9 cellular contexts compared by ENCODE assay signal in the genomic region with DNA sequence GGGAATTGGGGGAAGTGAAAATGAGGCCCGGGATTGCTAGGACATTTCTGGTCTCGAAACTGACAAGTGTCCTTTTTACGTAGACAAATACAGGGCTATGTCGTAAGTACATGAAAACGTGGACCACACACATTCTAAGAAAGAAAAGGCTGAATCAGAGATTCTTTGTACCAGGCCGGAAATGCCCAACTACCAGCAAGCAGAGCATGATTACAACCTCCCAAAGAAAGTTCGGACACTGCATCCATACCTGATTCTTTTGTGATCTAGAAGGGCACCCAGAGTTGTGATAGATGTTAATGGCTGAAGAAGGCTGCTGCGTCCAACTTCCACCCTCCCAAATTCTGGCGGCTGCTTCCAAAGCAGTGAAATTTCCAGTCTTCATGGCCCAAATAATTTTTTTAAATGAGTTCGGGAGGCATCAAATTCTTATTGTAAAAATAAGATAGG. TPM values are rescaled to one million over a fixed set of nuclear protein-coding genes. Genes with fewer than 3 reads are reported as not detected.
DNase-seq lines count a peak whose midpoint lies in the region; TF ChIP-seq lines count a peak whose summit lies in the region.
"Had no signal": no experiment of that assay in that cellular context is flagged by ENCODE, and none has a peak within 500 bp of the region (broad histone marks: within the 10 kb centered on the region; RNA-seq: fewer than 3 reads in every experiment).

No MANE protein-coding gene starts in this region.

- in situ Hi-C loops in astrocyte of the spinal cord (cut with HindIII; ENCODE audit: low sequenced_read_pairs), result no loop called here

- DNase-seq in A172 (ENCODE audit: low spot score) (peak; percentile 70), HS-5 (ENCODE audit: low read depth) (peak; percentile 61), astrocyte of the spinal cord (ENCODE audit: low read depth, low spot score) (peak; percentile 68), left kidney (ENCODE audit: low read depth, low spot score) (peak; percentile 58), NCI-H1436 (lab: John Stamatoyannopoulos, UW) (no peak), NCI-H2029 (lab: John Stamatoyannopoulos, UW) (no peak), GF-D8 (lab: John Stamatoyannopoulos, UW) (no peak)

- no peaks in the 10 kb centered on the region for H3K9me3 ChIP-seq in thymus (ENCODE audit: control insufficient read depth)

- WGBS in thymus, result 94% methylated on average over 10 of the region's 10 CpGs

- no peaks in the 10 kb centered on the region for H3K36me3 ChIP-seq in thymus (ENCODE audit: control insufficient read depth, insufficient read depth)

- H3K4me1 ChIP-seq in thymus (ENCODE audit: control insufficient read depth, insufficient read depth, low read length), result no peaks in the 10 kb centered on the region

- no peaks in the 10 kb centered on the region for H3K27me3 ChIP-seq in thymus (ENCODE audit: control insufficient read depth, insufficient read depth)

- TF ChIP-seq CTCF in astrocyte of the spinal cord (IDR thresholded peaks at IDR 0.05; ENCODE audit: low read depth, low read length), result no peak

- H3K27ac ChIP-seq in thymus (ENCODE audit: low read depth), result peak overlapping the region; percentile 48

- peak overlapping the region; percentile 63 for H3K4me3 ChIP-seq in astrocyte of the spinal cord (ENCODE audit: low read depth, low read length)
- peak overlapping the region; percentile 72 for H3K4me3 ChIP-seq in thymus (ENCODE audit: low read length)
- H3K4me3 ChIP-seq: GM12878 had no signal

RNA-seq across cellular contexts. Expression of gene RBMS1, which starts 1.7 kb away (rescaled TPM):
- 68.6 and 83.7 TPM in 2 replicates for total RNA-seq in A172 (2014; rRNA removed; shearing (Covaris generic))
- polyA plus RNA-seq in thymus, result 53.7 TPM

Comparison
In these comparisons a context has a peak if more than half of its experiments do, and no peak if none do; other contexts are left out.
1. DNase-seq: peak in A172 (single experiment), HS-5 (single experiment), astrocyte of the spinal cord (single experiment) and left kidney (single experiment); none in NCI-H1436 (single experiment), NCI-H2029 (single experiment) and GF-D8 (single experiment).